ENCODE assay signal across 10 cellular contexts in the genomic region with DNA sequence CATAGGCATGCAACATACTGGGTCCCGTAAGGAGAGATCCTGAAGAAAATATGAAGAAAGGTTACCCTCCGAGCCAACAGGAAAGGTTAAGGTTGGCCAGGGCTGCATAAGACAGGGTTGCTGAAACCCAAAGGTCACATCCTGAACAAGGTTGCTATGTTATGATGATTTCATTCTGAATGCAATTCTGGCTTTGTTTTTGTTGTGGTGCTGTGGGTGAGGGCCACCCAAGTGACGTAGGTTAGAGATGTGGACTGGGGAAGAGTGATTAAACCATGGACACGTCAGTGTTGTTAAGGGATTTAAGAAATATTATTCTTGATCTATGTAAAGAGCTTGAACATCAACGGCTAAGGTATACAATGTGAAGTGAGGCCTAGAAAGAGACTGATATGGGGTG. TPM values are rescaled to one million over a fixed set of nuclear protein-coding genes. Genes with fewer than 3 reads are reported as not detected.
DNase-seq lines count a peak whose midpoint lies in the region; ATAC-seq, FAIRE-seq and TF ChIP-seq lines count a peak whose summit lies in the region.
"Had no signal": no experiment of that assay in that cellular context is flagged by ENCODE, and none has a peak within 500 bp of the region (broad histone marks: within the 10 kb centered on the region; RNA-seq: fewer than 3 reads in every experiment).

No MANE protein-coding gene starts in this region.

- peaks cover 42% of the 10 kb centered on the region for H3K4me1 Mint-ChIP-seq in activated CD4-positive, alpha-beta memory T cell treated with anti-CD3 and anti-CD28 coated beads, Interleukin-2, amount 10 ng/mL, durations not matched to agents 7 days and 5 days

- H3K27ac Mint-ChIP-seq in activated CD4-positive, alpha-beta memory T cell treated with anti-CD3 and anti-CD28 coated beads, Interleukin-2, amount 10 ng/mL, durations not matched to agents 7 days and 5 days: peak overlapping the region; percentile 72

- peak; percentile 75 for FAIRE-seq in GM12892 (lab: Jason Lieb, UNC)
- FAIRE-seq: bronchial epithelial cell, pancreas had no signal

- POLR2A ChIA-PET in activated CD4-positive, alpha-beta memory T cell treated with anti-CD3 and anti-CD28 coated beads, Interleukin-2, amount 10 ng/mL, durations not matched to agents 7 days and 5 days (lab: Charles Lee): interaction anchor here (0.8 to 1.0 kb wide), 2 partner anchors 9 kb away, joined by 3 read pairs; no protein-coding TSS in a partner anchor

- no peaks in the 10 kb centered on the region for H3K9me3 Mint-ChIP-seq in activated CD4-positive, alpha-beta memory T cell treated with anti-CD3 and anti-CD28 coated beads, Interleukin-2, amount 10 ng/mL, durations not matched to agents 7 days and 5 days

- ATAC-seq in sciatic nerve: peak; percentile 27
- ATAC-seq in GM21447 (IDR thresholded peaks at IDR 0.05; ENCODE audit: unreplicated experiment): no peak
- ATAC-seq in HG03045 (IDR thresholded peaks at IDR 0.05; ENCODE audit: unreplicated experiment): no peak

- peak overlapping the region; percentile 2 for H3K4me3 Mint-ChIP-seq in activated CD4-positive, alpha-beta memory T cell treated with anti-CD3 and anti-CD28 coated beads, Interleukin-2, amount 10 ng/mL, durations not matched to agents 7 days and 5 days

- no peak for TF ChIP-seq POLR2A in GM12892 (IDR thresholded peaks at IDR 0.05; ENCODE audit: low read depth, low read length)

- H3K27me3 Mint-ChIP-seq in activated CD4-positive, alpha-beta memory T cell treated with anti-CD3 and anti-CD28 coated beads, Interleukin-2, amount 10 ng/mL, durations not matched to agents 7 days and 5 days: no peaks in the 10 kb centered on the region

- CTCF ChIA-PET in activated CD4-positive, alpha-beta memory T cell treated with anti-CD3 and anti-CD28 coated beads, Interleukin-2, amount 10 ng/mL, durations not matched to agents 7 days and 5 days (lab: Charles Lee): interaction anchor here (0.9 kb wide), 1 partner anchor 28 kb away, joined by 3 read pairs; no protein-coding TSS in a partner anchor

- no peak for DNase-seq in GM12892 (ENCODE audit: insufficient read length)
- peak; percentile 46 for DNase-seq in activated CD4-positive, alpha-beta memory T cell treated with anti-CD3 and anti-CD28 coated beads, Interleukin-2, amount 10 ng/mL, durations not matched to agents 7 days and 5 days
- peak; percentile 76 for DNase-seq in glomerular endothelial cell (ENCODE audit: extremely low read depth, low read depth, low spot score)
- no peak for DNase-seq in sciatic nerve (ENCODE audit: low spot score)
- no peak for DNase-seq in NCI-H345 treated with DMSO at 0.1 percent for 48 hours (lab: John Stamatoyannopoulos, UW; ENCODE audit: unreplicated experiment)
- no peak for DNase-seq in NCI-H128 (lab: John Stamatoyannopoulos, UW; ENCODE audit: unreplicated experiment)
- DNase-seq: pancreas had no signal

- H3K36me3 Mint-ChIP-seq in activated CD4-positive, alpha-beta memory T cell treated with anti-CD3 and anti-CD28 coated beads, Interleukin-2, amount 10 ng/mL, durations not matched to agents 7 days and 5 days (ENCODE audit: low read depth): peaks cover 4% of the 10 kb centered on the region

- intact Hi-C loops in sciatic nerve (cut with DNase I): no loop called here

RNA-seq across cellular contexts. Expression of gene ZEB2, which starts 60.0 kb away (rescaled TPM):
- polyA plus RNA-seq in GM12892 (2012; ENCODE audit: missing spikeins): 1.4 TPM
- total RNA-seq in activated CD4-positive, alpha-beta memory T cell treated with anti-CD3 and anti-CD28 coated beads, Interleukin-2, amount 10 ng/mL, durations not matched to agents 7 days and 5 days: 10 to 100 TPM; 19.4 to 20.6 TPM
- 24.4 and 28.2 TPM in 2 replicates for total RNA-seq in glomerular endothelial cell
- total RNA-seq in sciatic nerve: 440 TPM

Comparison
In these comparisons a context has a peak if more than half of its experiments do, and no peak if none do; other contexts are left out.
1. DNase-seq: peak in activated CD4-positive, alpha-beta memory T cell treated with anti-CD3 and anti-CD28 coated beads, Interleukin-2, amount 10 ng/mL, durations not matched to agents 7 days and 5 days (single experiment) and glomerular endothelial cell (single experiment); none in GM12892 (single experiment), sciatic nerve (single experiment), NCI-H345 treated with DMSO at 0.1 percent for 48 hours (single experiment) and NCI-H128 (single experiment).
2. RNA of gene ZEB2, which starts 60.0 kb away (total RNA-seq): 440 TPM in sciatic nerve (single experiment); 24.4 to 28.2 TPM in glomerular endothelial cell and 19.4 to 20.6 TPM in activated CD4-positive, alpha-beta memory T cell treated with anti-CD3 and anti-CD28 coated beads, Interleukin-2, amount 10 ng/mL, durations not matched to agents 7 days and 5 days; every median in the first group is over 10 times any median in the second.